ENCODE assay signal across 15 cellular contexts in the genomic region with DNA sequence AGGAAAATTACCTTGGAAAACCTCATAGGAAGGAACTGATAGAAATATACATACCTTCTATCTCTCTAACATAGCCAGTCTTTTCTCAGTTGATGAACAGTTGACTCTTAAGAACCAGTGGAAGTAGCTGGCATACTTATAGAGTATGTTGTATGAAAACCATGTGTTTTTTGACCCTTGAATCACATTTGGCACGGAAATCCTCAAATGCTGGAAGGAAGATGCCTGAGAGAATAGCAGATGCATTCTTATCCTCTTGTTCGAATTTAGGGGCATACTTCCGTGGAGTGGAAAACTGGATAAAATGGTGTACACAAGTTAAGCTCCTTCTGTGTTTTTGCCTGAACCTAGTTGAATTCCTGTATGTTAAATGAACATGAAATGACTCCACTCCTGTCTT.
"Had no signal": no experiment of that assay in that cellular context is flagged by ENCODE, and none has a peak within 500 bp of the region (broad histone marks: within the 10 kb centered on the region; RNA-seq: fewer than 3 reads in every experiment).

No MANE protein-coding gene starts in this region.

- DNase-seq: activated CD4-positive, alpha-beta memory T cell treated with anti-CD3 and anti-CD28 coated beads for 36 hours; activated CD4-positive, alpha-beta T cell treated with anti-CD3 and anti-CD28 coated beads for 1 hour; activated T-cell treated with anti-CD3 and anti-CD28 coated beads, Interleukin-2, amount 50 U/mL, for 72 hours; caudate nucleus; cortex of kidney; effector CD8-positive, alpha-beta T cell; foreskin melanocyte; heart right ventricle; left lung; pancreas; T1000; trophoblast cell had no signal

- H3K27ac Mint-ChIP-seq: activated CD4-positive, alpha-beta memory T cell treated with anti-CD3 and anti-CD28 coated beads for 36 hours; activated T-cell treated with anti-CD3 and anti-CD28 coated beads, Interleukin-2, amount 50 U/mL, for 72 hours had no signal

- H3K27ac ChIP-seq: heart right ventricle, left lung, pancreas, SJSA1 had no signal

- H3K9me3 Mint-ChIP-seq: neural crest cell had no signal

- FAIRE-seq: pancreas had no signal

- H3K27me3 ChIP-seq: heart right ventricle, left lung, pancreas, SJSA1 had no signal

- H3K36me3 ChIP-seq: heart right ventricle, left lung, pancreas, SJSA1 had no signal

- H3K36me3 Mint-ChIP-seq: activated CD4-positive, alpha-beta memory T cell treated with anti-CD3 and anti-CD28 coated beads for 36 hours had no signal

- ATAC-seq: activated T-cell treated with anti-CD3 and anti-CD28 coated beads, Interleukin-2, amount 50 U/mL, for 72 hours; heart right ventricle; left lung had no signal

- H3K4me3 ChIP-seq: heart right ventricle, left lung, pancreas, SJSA1, skin epidermis had no signal

- H3K4me1 ChIP-seq: pancreas, SJSA1 had no signal

- H3K9me3 ChIP-seq: pancreas, SJSA1 had no signal

- H3K27me3 Mint-ChIP-seq: activated CD4-positive, alpha-beta memory T cell treated with anti-CD3 and anti-CD28 coated beads for 36 hours had no signal

- H3K4me3 Mint-ChIP-seq: activated CD4-positive, alpha-beta memory T cell treated with anti-CD3 and anti-CD28 coated beads for 36 hours; activated T-cell treated with anti-CD3 and anti-CD28 coated beads, Interleukin-2, amount 50 U/mL, for 72 hours; neural crest cell had no signal
